ENCODE assay signal across 27 cellular contexts in genomic region chr2:206389164-206389563, GRCh38.
"Had no signal": no experiment of that assay in that cellular context is flagged by ENCODE, and none has a peak within 500 bp of the region (broad histone marks: within the 10 kb centered on the region; RNA-seq: fewer than 3 reads in every experiment).

No MANE protein-coding gene starts in this region.

- H3K4me1 Mint-ChIP-seq: activated CD4-positive, alpha-beta T cell treated with anti-CD3 and anti-CD28 coated beads for 36 hours; activated CD4-positive, alpha-beta T cell treated with anti-CD3 and anti-CD28 coated beads, Interleukin-2, amount 10 ng/mL, durations not matched to agents 7 days and 5 days; activated T-helper 17 cell treated with anti-CD3 and anti-CD28 coated beads, Interleukin-2, amount 50 U/mL, for 72 hours; central memory CD8-positive, alpha-beta T cell; T-helper 17 cell had no signal

- H3K4me3 Mint-ChIP-seq: activated CD4-positive, alpha-beta T cell treated with anti-CD3 and anti-CD28 coated beads for 36 hours; activated CD4-positive, alpha-beta T cell treated with anti-CD3 and anti-CD28 coated beads, Interleukin-2, amount 10 ng/mL, durations not matched to agents 7 days and 5 days; activated CD8-positive, alpha-beta T cell treated with anti-CD3 and anti-CD28 coated beads for 36 hours; activated naive CD8-positive, alpha-beta T cell; activated T-cell treated with anti-CD3 and anti-CD28 coated beads, Interleukin-2, amount 50 U/mL, for 4 hours; activated T-helper 17 cell treated with anti-CD3 and anti-CD28 coated beads, Interleukin-2, amount 50 U/mL, for 72 hours; central memory CD8-positive, alpha-beta T cell; dendritic cell treated with granulocyte-macrophage colony-stimulating factor and Interleukin-4, amounts not matched to agents 40 ng/mL and 50 ng/mL, for 4 days; endodermal cell; T-helper 17 cell had no signal

- H3K36me3 Mint-ChIP-seq: activated naive CD8-positive, alpha-beta T cell had no signal

- H3K27me3 Mint-ChIP-seq: activated CD4-positive, alpha-beta T cell treated with anti-CD3 and anti-CD28 coated beads for 36 hours; central memory CD8-positive, alpha-beta T cell; dendritic cell treated with granulocyte-macrophage colony-stimulating factor and Interleukin-4, amounts not matched to agents 40 ng/mL and 50 ng/mL, for 4 days; T-helper 17 cell had no signal

- H3K9me3 Mint-ChIP-seq: activated CD4-positive, alpha-beta T cell treated with anti-CD3 and anti-CD28 coated beads, Interleukin-2, amount 10 ng/mL, durations not matched to agents 7 days and 5 days had no signal

- H3K27ac Mint-ChIP-seq: activated CD4-positive, alpha-beta T cell treated with anti-CD3 and anti-CD28 coated beads for 36 hours; activated CD4-positive, alpha-beta T cell treated with anti-CD3 and anti-CD28 coated beads, Interleukin-2, amount 10 ng/mL, durations not matched to agents 7 days and 5 days; activated CD8-positive, alpha-beta T cell treated with anti-CD3 and anti-CD28 coated beads for 36 hours; activated naive CD8-positive, alpha-beta T cell; activated T-helper 17 cell treated with anti-CD3 and anti-CD28 coated beads, Interleukin-2, amount 50 U/mL, for 72 hours; dendritic cell treated with granulocyte-macrophage colony-stimulating factor and Interleukin-4, amounts not matched to agents 40 ng/mL and 50 ng/mL, for 4 days; endodermal cell; T-helper 17 cell had no signal

- ATAC-seq: activated CD4-positive, alpha-beta T cell treated with anti-CD3 and anti-CD28 coated beads for 36 hours; activated CD8-positive, alpha-beta T cell treated with anti-CD3 and anti-CD28 coated beads for 36 hours; activated T-cell treated with anti-CD3 and anti-CD28 coated beads, Interleukin-2, amount 50 U/mL, for 4 hours; activated T-helper 17 cell treated with anti-CD3 and anti-CD28 coated beads, Interleukin-2, amount 50 U/mL, for 72 hours; foreskin keratinocyte; gastrocnemius medialis; heart right ventricle; T-helper 17 cell had no signal

- DNase-seq: activated CD4-positive, alpha-beta T cell treated with anti-CD3 and anti-CD28 coated beads for 36 hours; activated CD4-positive, alpha-beta T cell treated with anti-CD3 and anti-CD28 coated beads, Interleukin-2, amount 10 ng/mL, durations not matched to agents 7 days and 5 days; activated CD4-positive, alpha-beta T cell treated with anti-CD3 and anti-CD28 coated beads, Interleukin-2, amount 50 U/mL, for 48 hours; activated CD4-positive, CD25-positive, alpha-beta regulatory T cell; activated CD4-positive, CD25-positive, alpha-beta regulatory T cell treated with anti-CD3 and anti-CD28 coated beads, Interleukin-2, amount 50 U/mL, for 72 hours; activated CD8-positive, alpha-beta memory T cell treated with anti-CD3 and anti-CD28 coated beads for 24 hours; activated CD8-positive, alpha-beta T cell treated with anti-CD3 and anti-CD28 coated beads for 36 hours; activated effector memory CD4-positive, alpha-beta T cell treated with Interleukin-2 at 50 U/mL for 16 hours; activated gamma-delta T cell treated with Interleukin-2 at 50 U/mL for 16 hours; activated naive CD4-positive, alpha-beta T cell treated with anti-CD3 and anti-CD28 coated beads, Interleukin-2, amount 50 U/mL, for 16 hours; activated naive CD4-positive, alpha-beta T cell treated with Interleukin-2 at 50 U/mL for 16 hours; activated T-cell treated with anti-CD3 and anti-CD28 coated beads, Interleukin-2, amount 50 U/mL, for 4 hours; amniotic stem cell; anterior cingulate cortex; brain microvascular endothelial cell; dorsolateral prefrontal cortex; effector memory CD4-positive, alpha-beta T cell; endodermal cell; foreskin keratinocyte; gastrocnemius medialis; heart right ventricle; T-helper 1 cell; T-helper 17 cell had no signal
